10 cellular contexts compared by ENCODE assay signal in the genomic region with DNA sequence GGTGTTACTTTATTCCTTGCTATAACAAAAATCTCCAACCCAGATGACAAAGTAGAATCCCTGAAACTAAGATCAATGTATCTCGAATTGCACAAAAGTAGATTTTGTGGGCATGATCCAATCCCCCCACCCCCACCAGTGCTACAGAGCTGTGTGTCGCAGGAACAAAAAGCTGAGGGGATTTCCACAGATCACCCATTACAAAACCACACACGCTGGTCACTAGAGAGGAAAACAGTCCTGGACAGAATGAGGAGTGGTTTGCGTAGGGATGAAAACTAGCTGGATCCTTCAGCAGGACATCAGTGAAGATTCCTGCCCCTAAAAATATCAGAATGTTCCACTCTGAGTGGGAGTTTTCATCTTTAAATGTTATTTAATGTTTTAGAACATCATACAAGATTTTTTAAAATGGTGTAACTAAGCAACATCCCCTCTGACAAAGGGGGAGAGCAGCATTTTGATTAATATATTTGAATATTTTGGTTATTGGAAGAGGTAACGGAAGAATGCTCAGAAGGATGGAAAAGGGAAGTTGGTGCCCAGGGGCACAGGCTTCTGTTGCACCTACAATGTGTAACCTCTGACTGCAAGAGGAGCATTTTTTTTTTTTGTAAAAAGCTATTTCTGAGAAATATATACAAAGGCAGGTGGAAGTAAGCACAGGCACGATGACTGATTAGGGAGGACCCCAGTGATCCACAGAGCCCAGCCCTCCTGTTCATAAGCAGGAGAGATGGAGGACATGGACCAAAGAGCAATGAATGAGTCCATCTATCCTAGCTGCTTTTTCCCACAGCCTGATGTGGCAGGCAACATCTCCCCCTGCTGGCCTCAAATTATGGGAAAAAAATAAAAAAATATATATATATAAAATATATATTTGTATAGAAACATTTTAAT.
A peak's percentile ranks its signal among the peaks of the same experiment; 100 is the strongest.
DNase-seq lines count a peak whose midpoint lies in the region; ATAC-seq, FAIRE-seq and TF ChIP-seq lines count a peak whose summit lies in the region.
"Had no signal": no experiment of that assay in that cellular context is flagged by ENCODE, and none has a peak within 500 bp of the region (broad histone marks: within the 10 kb centered on the region; RNA-seq: fewer than 3 reads in every experiment).

No MANE protein-coding gene starts in this region.

- FAIRE-seq in bronchial epithelial cell (lab: Jason Lieb, UNC): no peak

- H3K4me1 Mint-ChIP-seq in memory B cell: peaks cover 8% of the 10 kb centered on the region

- H3K9me3 Mint-ChIP-seq in memory B cell: no peaks in the 10 kb centered on the region

- DNase-seq in DMS53 treated with DMSO at 0.1 percent for 48 hours (lab: John Stamatoyannopoulos, UW; ENCODE audit: unreplicated experiment): peak; percentile 32
- peak; percentile 20 for DNase-seq in RPMI8226
- DNase-seq in bronchial epithelial cell (ENCODE audit: low read depth): peak; percentile 18
- peak in 1 of 2 donors; percentile 8 for DNase-seq in memory B cell (ENCODE audit: low spot score in 2 of 2)
- DNase-seq in stimulated activated naive CD4-positive, alpha-beta T cell treated with Interleukin-2 at 50 U/mL for 16 hours (lab: John Stamatoyannopoulos, UW): no peak
- DNase-seq in DMS153 (lab: John Stamatoyannopoulos, UW): no peak
- no peak for DNase-seq in NCI-H1930 (lab: John Stamatoyannopoulos, UW)

- H3K4me3 Mint-ChIP-seq in memory B cell: no peak overlapping the region

- H3K36me3 ChIP-seq in bronchial epithelial cell (ENCODE audit: control insufficient read depth, insufficient read depth, low read length): no peaks in the 10 kb centered on the region
- H3K36me3 ChIP-seq: neutrophil, SJCRH30 had no signal

- peak overlapping the region; percentile 78 for H3K27ac Mint-ChIP-seq in memory B cell

- ATAC-seq in HG02571 (IDR thresholded peaks at IDR 0.05; ENCODE audit: unreplicated experiment): peak; percentile 62
- peak; percentile 86 for ATAC-seq in memory B cell (ENCODE audit: low read depth)

- no peak overlapping the region for H3K4me3 ChIP-seq in bronchial epithelial cell (ENCODE audit: low read depth, low read length)
- H3K4me3 ChIP-seq: SJCRH30 had no signal

- H3K27me3 Mint-ChIP-seq in memory B cell: peaks cover 2% of the 10 kb centered on the region

- TF ChIP-seq CTCF in bronchial epithelial cell (IDR thresholded peaks at IDR 0.05; ENCODE audit: insufficient read depth, low read length, severe bottlenecking): peak; percentile 12

- H3K27me3 ChIP-seq in bronchial epithelial cell (ENCODE audit: control insufficient read depth, insufficient read depth, low read length): no peaks in the 10 kb centered on the region
- H3K27me3 ChIP-seq: neutrophil, SJCRH30 had no signal

- H3K36me3 Mint-ChIP-seq in memory B cell: no peaks in the 10 kb centered on the region

Comparison
In these comparisons a context has a peak if more than half of its experiments do, and no peak if none do; other contexts are left out.
1. DNase-seq: peak in DMS53 treated with DMSO at 0.1 percent for 48 hours (single experiment), RPMI8226 (single experiment) and bronchial epithelial cell (single experiment); none in stimulated activated naive CD4-positive, alpha-beta T cell treated with Interleukin-2 at 50 U/mL for 16 hours (single experiment), DMS153 (single experiment) and NCI-H1930 (0 of 2).